8 cellular contexts compared by ENCODE assay signal in genomic region chr12:106773945-106774807, GRCh38. TPM values are rescaled to one million over a fixed set of nuclear protein-coding genes. Genes with fewer than 3 reads are reported as not detected.
A peak's percentile ranks its signal among the peaks of the same experiment; 100 is the strongest.
DNase-seq lines count a peak whose midpoint lies in the region; ATAC-seq and TF ChIP-seq lines count a peak whose summit lies in the region.

TSS of gene RIC8B (plus strand) at chr12:106774682. CDS start at chr12:106774746, 64 bp downstream.

- TF ChIP-seq POLR2A in Peyer's patch (IDR thresholded peaks at IDR 0.05), result peak; percentile 75 to 76
- TF ChIP-seq POLR2A in esophagus muscularis mucosa (IDR thresholded peaks at IDR 0.05; ENCODE audit: low read depth), result peak; percentile 54

- no peaks in the 10 kb centered on the region for H3K27me3 Mint-ChIP-seq in activated T-cell treated with anti-CD3 and anti-CD28 coated beads, Interleukin-2, amount 50 U/mL, for 72 hours (ENCODE audit: low read depth)

- H3K36me3 Mint-ChIP-seq in activated T-cell treated with anti-CD3 and anti-CD28 coated beads, Interleukin-2, amount 50 U/mL, for 72 hours (ENCODE audit: insufficient read depth in 2 of 2), result peaks cover 3 to 8% of the 10 kb centered on the region in 2 donors

- TF ChIP-seq EP300 in esophagus muscularis mucosa (IDR thresholded peaks at IDR 0.05), result no peak

- peak; percentile 88 for ATAC-seq in GM21619 (IDR thresholded peaks at IDR 0.05; ENCODE audit: unreplicated experiment)
- ATAC-seq in activated T-cell treated with anti-CD3 and anti-CD28 coated beads, Interleukin-2, amount 50 U/mL, for 72 hours (replicated peaks in 1 of 2), result peak; percentile 87 to 88

- no peaks in the 10 kb centered on the region for H3K9me3 Mint-ChIP-seq in activated T-cell treated with anti-CD3 and anti-CD28 coated beads, Interleukin-2, amount 50 U/mL, for 72 hours

- TF ChIP-seq CTCF in Peyer's patch (IDR thresholded peaks at IDR 0.05), result no peak
- peak in 1 of 3 experiments; percentile 34 for TF ChIP-seq CTCF in esophagus muscularis mucosa (IDR thresholded peaks at IDR 0.05)

- peak within 1 kb of the TSS; percentile 78 to 94 (median 90) for H3K27ac ChIP-seq in Peyer's patch
- H3K27ac ChIP-seq in esophagus muscularis mucosa (replicated peaks in 1 of 4), result peak within 1 kb of the TSS; percentile 91 to 97 (median 93)

- H3K4me3 ChIP-seq in Jurkat, Clone E6-1 (ENCODE audit: low read length), result peak within 1 kb of the TSS; percentile 91
- H3K4me3 ChIP-seq in Peyer's patch, result peak within 1 kb of the TSS; percentile 90 to 93 (median 91)
- peak within 1 kb of the TSS; percentile 80 to 95 (median 88) for H3K4me3 ChIP-seq in esophagus muscularis mucosa

- H3K4me1 ChIP-seq in Peyer's patch (peaks cover 0 to 18% (median 0%) of the 10 kb centered on the region in 4 donors), esophagus muscularis mucosa (peaks cover 14 to 21% (median 18%) of the 10 kb centered on the region in 4 donors)

- H3K9me3 ChIP-seq in Peyer's patch, result no peaks in the 10 kb centered on the region
- no peaks in the 10 kb centered on the region for H3K9me3 ChIP-seq in esophagus muscularis mucosa

- H3K4me3 Mint-ChIP-seq in activated T-cell treated with anti-CD3 and anti-CD28 coated beads, Interleukin-2, amount 50 U/mL, for 72 hours, result peak within 1 kb of the TSS; percentile 95 to 99

- H3K36me3 ChIP-seq in Peyer's patch (no peaks in the 10 kb centered on the region), esophagus muscularis mucosa (peaks cover 0 to 5% (median 0%) of the 10 kb centered on the region in 4 donors)

- WGBS in esophagus muscularis mucosa, result under 1% methylated on average over 60 of the region's 71 CpGs

- peak; percentile 99 for DNase-seq in DMS153 (lab: John Stamatoyannopoulos, UW)
- peak; percentile 93 for DNase-seq in Jurkat, Clone E6-1 (ENCODE audit: low read depth, low spot score)
- DNase-seq in Peyer's patch, result peak; percentile 84 to 97 (median 96)
- DNase-seq in activated T-cell treated with anti-CD3 and anti-CD28 coated beads, Interleukin-2, amount 50 U/mL, for 72 hours, result peak; percentile 77 to 83
- peak; percentile 98 for DNase-seq in esophagus muscularis mucosa (ENCODE audit: extremely low spot score)
- peak; percentile 100 for DNase-seq in myocyte (ENCODE audit: low read depth)
- DNase-seq in stimulated activated CD8-positive, alpha-beta memory T cell treated with anti-CD3 and anti-CD28 coated beads, Interleukin-7, amount 100 ng/mL, for 48 hours (ENCODE audit: extremely low read depth in 1 of 2, low read depth in 1 of 2), result peak; percentile 73 to 85

- H3K27me3 ChIP-seq in Peyer's patch (no peaks in the 10 kb centered on the region), esophagus muscularis mucosa (peaks cover 0 to 2% (median 0%) of the 10 kb centered on the region in 4 donors)

- H3K4me1 Mint-ChIP-seq in activated T-cell treated with anti-CD3 and anti-CD28 coated beads, Interleukin-2, amount 50 U/mL, for 72 hours (ENCODE audit: low read depth), result peaks cover 27% of the 10 kb centered on the region

- intact Hi-C loops in esophagus muscularis mucosa (cut with DNase I), result loop anchor here (2.0 to 5.0 kb wide), 2 partner anchors 319 to 417 kb away; partner anchors contain the start of genes CRY1 and POLR3B

- peak within 1 kb of the TSS; percentile 93 for H3K27ac Mint-ChIP-seq in activated T-cell treated with anti-CD3 and anti-CD28 coated beads, Interleukin-2, amount 50 U/mL, for 72 hours

RNA-seq across cellular contexts. Expression of gene RIC8B, which starts in this region (rescaled TPM):
- 11.3 TPM for polyA plus RNA-seq in Jurkat, Clone E6-1 (2012; ENCODE audit: insufficient read depth, insufficient read length)
- 10 to 100 TPM in 3 of 4 donors, 1 to 10 TPM in 1; 9.5 to 23.1 (median 16.2) TPM for total RNA-seq in Peyer's patch
- total RNA-seq in activated T-cell treated with anti-CD3 and anti-CD28 coated beads, Interleukin-2, amount 50 U/mL, for 72 hours, result 10 to 100 TPM; 11.8 to 15.2 TPM
- 10 to 100 TPM; 13.8 to 19.1 (median 15.3) TPM for total RNA-seq in esophagus muscularis mucosa
- 7.6 and 8.7 TPM in 2 replicates for total RNA-seq in myocyte
- 5.8 TPM for polyA plus RNA-seq in myocyte (2012)

Comparison
In these comparisons a context has a peak if more than half of its experiments do, and no peak if none do; other contexts are left out.
1. Peak in every context shown above with its lines: DNase-seq, ATAC-seq, H3K4me3 ChIP-seq and H3K27ac ChIP-seq.